ENCODE assay signal across 15 cellular contexts in the genomic region with DNA sequence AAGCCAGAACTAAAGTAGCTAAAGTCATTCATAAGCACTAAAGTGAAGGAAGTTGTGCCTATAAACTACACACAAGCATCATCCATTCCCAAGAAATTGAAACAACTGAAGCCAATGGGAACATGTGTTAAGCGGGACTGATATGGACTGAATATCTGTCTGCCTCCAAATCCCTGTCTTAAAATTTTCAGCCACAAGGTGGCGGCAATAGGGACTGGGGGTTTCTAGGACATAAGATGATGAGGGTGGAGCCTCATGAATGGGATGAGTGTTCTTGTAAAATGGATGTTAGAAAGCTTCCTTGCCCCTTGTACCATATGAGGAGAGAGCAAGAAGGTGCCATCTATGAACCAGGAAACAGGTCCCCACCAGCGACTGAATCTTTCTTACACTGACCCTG.
DNase-seq lines count a peak whose midpoint lies in the region; ATAC-seq and TF ChIP-seq lines count a peak whose summit lies in the region.
"Had no signal": no experiment of that assay in that cellular context is flagged by ENCODE, and none has a peak within 500 bp of the region (broad histone marks: within the 10 kb centered on the region; RNA-seq: fewer than 3 reads in every experiment).

No MANE protein-coding gene starts in this region.

- no peaks in the 10 kb centered on the region for H3K27me3 ChIP-seq in OCI-LY1 (ENCODE audit: insufficient read depth, low read length)
- H3K27me3 ChIP-seq: neutrophil had no signal

- no peaks in the 10 kb centered on the region for H3K36me3 ChIP-seq in OCI-LY1 (ENCODE audit: insufficient read depth, low read length)
- H3K36me3 ChIP-seq: neutrophil had no signal

- H3K27me3 Mint-ChIP-seq in glutamatergic neuron (ENCODE audit: unreplicated experiment), result no peaks in the 10 kb centered on the region
- no peaks in the 10 kb centered on the region for H3K27me3 Mint-ChIP-seq in activated naive CD8-positive, alpha-beta T cell treated with anti-CD3 and anti-CD28 coated beads for 36 hours

- H3K9me2 ChIP-seq in OCI-LY1 (ENCODE audit: low read depth, low read length), result no peaks in the 10 kb centered on the region

- TF ChIP-seq CTCF in GM12864 (IDR thresholded peaks at IDR 0.05; ENCODE audit: low read depth, low read length, missing control alignments), result peak; percentile 42
- TF ChIP-seq CTCF in OCI-LY1 (IDR thresholded peaks at IDR 0.05; ENCODE audit: low read length), result peak; percentile 46
- TF ChIP-seq CTCF in glutamatergic neuron (IDR thresholded peaks at IDR 0.05; ENCODE audit: partially characterized antibody, unreplicated experiment), result peak; percentile 51

- no peak overlapping the region for H3K4me2 ChIP-seq in OCI-LY1 (ENCODE audit: low read length)

- no peaks in the 10 kb centered on the region for H4K20me1 ChIP-seq in OCI-LY1 (ENCODE audit: insufficient read depth, low read length)

- no peaks in the 10 kb centered on the region for H3K9me3 Mint-ChIP-seq in glutamatergic neuron (ENCODE audit: unreplicated experiment)
- H3K9me3 Mint-ChIP-seq in activated naive CD8-positive, alpha-beta T cell treated with anti-CD3 and anti-CD28 coated beads for 36 hours, result peaks cover 5% of the 10 kb centered on the region

- no peaks in the 10 kb centered on the region for H3K9me3 ChIP-seq in OCI-LY1 (ENCODE audit: low read length)
- H3K9me3 ChIP-seq: neutrophil had no signal

- no peak overlapping the region for H2AFZ ChIP-seq in OCI-LY1 (ENCODE audit: low read length)
- H2AFZ ChIP-seq: GM23248 had no signal

- H3K4me3 ChIP-seq in GM12864 (ENCODE audit: low read depth, low read length) (no peak overlapping the region), OCI-LY1 (ENCODE audit: low read depth, low read length, poor library complexity, severe bottlenecking) (no peak overlapping the region)
- H3K4me3 ChIP-seq: GM23248, SK-N-MC had no signal

- no peak overlapping the region for H3K27ac ChIP-seq in OCI-LY1 (ENCODE audit: low read depth, low read length, poor library complexity, severe bottlenecking)
- H3K27ac ChIP-seq: GM23248, neutrophil, SK-N-MC had no signal

- no peak overlapping the region for H3K27ac Mint-ChIP-seq in glutamatergic neuron (ENCODE audit: unreplicated experiment)
- no peak overlapping the region for H3K27ac Mint-ChIP-seq in activated naive CD8-positive, alpha-beta T cell treated with anti-CD3 and anti-CD28 coated beads for 36 hours
- H3K27ac Mint-ChIP-seq: activated T-helper 2 cell treated with anti-CD3 and anti-CD28 coated beads, Interferon-gamma antibody, Interleukin-2, Interleukin-4, amounts not matched to agents 10 μg/mL and 5 μg/mL and 100 μg/mL, durations not matched to agents 14 hours and 24 hours and 36 hours had no signal

- DNase-seq in GM12864 (ENCODE audit: low read depth) (no peak), glutamatergic neuron (peak; percentile 40), CD1c-positive myeloid dendritic cell (ENCODE audit: extremely low spot score) (no peak), mucosa of gallbladder (ENCODE audit: low spot score) (no peak)
- DNase-seq in activated naive CD8-positive, alpha-beta T cell treated with anti-CD3 and anti-CD28 coated beads for 36 hours, result no peak
- DNase-seq: cerebellar nuclear complex, DMS 273 treated with DMSO at 0.1 percent for 48 hours, GM23248, NCI-H1092 had no signal

- H3K36me3 Mint-ChIP-seq in glutamatergic neuron (ENCODE audit: unreplicated experiment), result no peaks in the 10 kb centered on the region
- no peaks in the 10 kb centered on the region for H3K36me3 Mint-ChIP-seq in activated naive CD8-positive, alpha-beta T cell treated with anti-CD3 and anti-CD28 coated beads for 36 hours

- no peaks in the 10 kb centered on the region for H3K79me2 ChIP-seq in OCI-LY1 (ENCODE audit: insufficient read depth, low read length)

- no peak overlapping the region for H3K9ac ChIP-seq in OCI-LY1 (ENCODE audit: low read length)
- H3K9ac ChIP-seq: GM23248 had no signal

- H3F3A ChIP-seq in OCI-LY1 (ENCODE audit: insufficient read depth, low read length), result no peaks in the 10 kb centered on the region

- H3K4me1 Mint-ChIP-seq in glutamatergic neuron (ENCODE audit: low read depth, unreplicated experiment), result no peaks in the 10 kb centered on the region
- H3K4me1 Mint-ChIP-seq in activated naive CD8-positive, alpha-beta T cell treated with anti-CD3 and anti-CD28 coated beads for 36 hours, result no peaks in the 10 kb centered on the region

- H3K4me3 Mint-ChIP-seq in glutamatergic neuron (ENCODE audit: unreplicated experiment), result no peak overlapping the region
- no peak overlapping the region for H3K4me3 Mint-ChIP-seq in activated naive CD8-positive, alpha-beta T cell treated with anti-CD3 and anti-CD28 coated beads for 36 hours

- H3K4me1 ChIP-seq in OCI-LY1 (ENCODE audit: insufficient read depth, low read length, severe bottlenecking), result no peaks in the 10 kb centered on the region

- peak; percentile 53 for ATAC-seq in HG02610 (IDR thresholded peaks at IDR 0.05; ENCODE audit: unreplicated experiment)
- no peak for ATAC-seq in HG03175 (IDR thresholded peaks at IDR 0.05; ENCODE audit: unreplicated experiment)
